In the genomic region with DNA sequence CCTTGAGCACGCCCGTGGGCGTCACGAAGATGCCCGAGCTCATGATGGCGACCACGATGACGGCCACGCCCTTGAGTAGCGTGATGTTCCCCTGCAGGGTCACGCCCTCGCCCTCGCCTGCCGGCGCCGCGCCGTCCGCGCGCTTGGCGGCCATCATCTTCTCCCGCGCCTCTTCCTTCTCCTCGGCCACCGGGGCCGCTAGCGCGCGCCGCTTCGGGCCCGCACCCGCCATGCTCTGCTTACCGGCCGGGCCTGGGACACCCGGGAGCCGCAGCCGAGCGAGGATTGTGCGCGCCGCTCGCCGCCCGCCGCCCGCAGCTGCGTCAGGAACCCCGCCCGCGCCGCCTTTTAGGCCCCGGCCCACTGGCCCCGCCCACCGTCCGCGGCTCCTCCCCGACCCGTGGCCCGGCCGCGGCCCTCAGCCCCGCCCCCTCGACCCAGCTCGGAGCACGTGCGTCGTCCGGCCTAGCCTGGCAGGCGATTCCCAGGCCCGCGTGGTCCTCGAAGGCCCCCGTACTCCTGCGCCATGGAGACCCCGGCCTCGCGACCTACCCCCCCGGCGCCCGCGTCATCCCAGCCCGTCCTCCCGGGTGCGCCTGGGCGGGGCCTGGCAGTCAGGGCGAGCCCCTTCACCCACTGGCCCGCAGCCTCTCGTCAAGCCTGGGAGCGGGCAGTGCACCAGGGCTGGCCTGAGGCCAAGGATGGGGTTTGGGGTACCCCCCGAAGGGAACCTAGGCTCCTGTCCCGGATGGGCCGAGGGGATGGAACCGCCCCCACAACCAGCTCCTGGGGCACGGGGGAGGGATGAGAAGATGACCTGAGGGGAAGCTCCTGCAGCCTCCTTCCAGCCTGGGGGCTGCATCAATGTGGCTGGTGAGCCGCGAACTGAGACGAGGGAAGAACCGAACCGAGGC, we compare ENCODE assay signal across 8 cellular contexts.
A peak's percentile ranks its signal among the peaks of the same experiment; 100 is the strongest.
DNase-seq lines count a peak whose midpoint lies in the region; ATAC-seq and TF ChIP-seq lines count a peak whose summit lies in the region.
"Not testable (repeated sequence)": the region's sequence is repeated elsewhere in the genome, so short reads cannot be mapped to it uniquely, and the experiment has no call there.

No MANE protein-coding gene starts in this region.

- peaks cover 47% of the 10 kb centered on the region for H3K79me2 ChIP-seq in neural progenitor cell (ENCODE audit: low read depth)

- H3K36me3 Mint-ChIP-seq in neural progenitor cell, result not testable (repeated sequence)

- not testable (repeated sequence) for H2AFZ ChIP-seq in neural progenitor cell (replicated peaks)

- DNase-seq in GDM1 (lab: John Stamatoyannopoulos, UW) (peak; percentile 95), HCEC 1CT (peak; percentile 89), MG63 (peak; percentile 98), SIG-M5 (lab: John Stamatoyannopoulos, UW) (peak; percentile 51), foreskin keratinocyte (peak; percentile 53 to 80), neural progenitor cell (ENCODE audit: low spot score) (peak; percentile 100)
- peak; percentile 98 for DNase-seq in activated gamma-delta T cell treated with anti-CD3 and anti-CD28 coated beads, Interleukin-2, amount 50 U/mL, for 16 hours (ENCODE audit: low read depth)

- peak overlapping the region; percentile 96 for H3K27ac ChIP-seq in foreskin keratinocyte
- H3K27ac ChIP-seq in neural progenitor cell, result peak overlapping the region; percentile 91
- peak overlapping the region; percentile 58 for H3K27ac ChIP-seq in stomach smooth muscle (ENCODE audit: low read length)

- peaks cover 29% of the 10 kb centered on the region for H3K36me3 ChIP-seq in MG63
- not testable (repeated sequence) for H3K36me3 ChIP-seq in neural progenitor cell; stomach smooth muscle (ENCODE audit: control insufficient read depth in 2 of 2, insufficient read depth in 2 of 2, low read length in 2 of 2)

- peaks cover 39% of the 10 kb centered on the region for H3F3A ChIP-seq in neural progenitor cell (ENCODE audit: low read depth)

- H3K27ac Mint-ChIP-seq in neural progenitor cell, result not testable (repeated sequence)

- not testable (repeated sequence) for H3K27me3 Mint-ChIP-seq in neural progenitor cell (ENCODE audit: insufficient read depth, low read depth)

- H3K4me1 Mint-ChIP-seq in neural progenitor cell, result peaks cover 33% of the 10 kb centered on the region

- not testable (repeated sequence) for H3K9me3 Mint-ChIP-seq in neural progenitor cell

- H3K9ac ChIP-seq in neural progenitor cell (peak overlapping the region; percentile 23), stomach smooth muscle (ENCODE audit: low read length in 2 of 2) (peak overlapping the region; percentile 58 to 85)

- H3K4me1 ChIP-seq in foreskin keratinocyte, result not testable (repeated sequence)
- peaks cover 32% of the 10 kb centered on the region for H3K4me1 ChIP-seq in neural progenitor cell
- peaks cover 18% of the 10 kb centered on the region for H3K4me1 ChIP-seq in stomach smooth muscle (ENCODE audit: control insufficient read depth, insufficient read depth, low read length)

- not testable (repeated sequence) for TF ChIP-seq CTCF in foreskin keratinocyte (conservative IDR thresholded peaks at IDR 0.05); neural progenitor cell (IDR thresholded peaks at IDR 0.05)

- peak overlapping the region; percentile 100 for H3K4me3 ChIP-seq in MG63
- H3K4me3 ChIP-seq in neural progenitor cell, result peak overlapping the region; percentile 84
- peak overlapping the region; percentile 80 to 83 for H3K4me3 ChIP-seq in stomach smooth muscle (ENCODE audit: low read length in 2 of 2)

- H4K20me1 ChIP-seq in neural progenitor cell (ENCODE audit: low read depth), result peaks cover 39% of the 10 kb centered on the region

- ATAC-seq in foreskin keratinocyte, result peak; percentile 67

- H3K4me2 ChIP-seq in neural progenitor cell, result peak overlapping the region; percentile 80

- H3K9me3 ChIP-seq in MG63; neural progenitor cell (ENCODE audit: low read depth); stomach smooth muscle (ENCODE audit: control insufficient read depth in 2 of 2, low read length in 2 of 2): not testable (repeated sequence)

- not testable (repeated sequence) for H3K27me3 ChIP-seq in MG63; foreskin keratinocyte; neural progenitor cell; stomach smooth muscle (ENCODE audit: control insufficient read depth in 1 of 2, insufficient read depth in 2 of 2, low read length in 2 of 2)

- H3K4me3 Mint-ChIP-seq in neural progenitor cell, result peak overlapping the region; percentile 99

Comparison
In these comparisons a context has a peak if more than half of its experiments do, and no peak if none do; other contexts are left out.
1. Peak in every context shown above with its lines: DNase-seq, ATAC-seq, H3K4me3 ChIP-seq and H3K27ac ChIP-seq.